In the genomic region with DNA sequence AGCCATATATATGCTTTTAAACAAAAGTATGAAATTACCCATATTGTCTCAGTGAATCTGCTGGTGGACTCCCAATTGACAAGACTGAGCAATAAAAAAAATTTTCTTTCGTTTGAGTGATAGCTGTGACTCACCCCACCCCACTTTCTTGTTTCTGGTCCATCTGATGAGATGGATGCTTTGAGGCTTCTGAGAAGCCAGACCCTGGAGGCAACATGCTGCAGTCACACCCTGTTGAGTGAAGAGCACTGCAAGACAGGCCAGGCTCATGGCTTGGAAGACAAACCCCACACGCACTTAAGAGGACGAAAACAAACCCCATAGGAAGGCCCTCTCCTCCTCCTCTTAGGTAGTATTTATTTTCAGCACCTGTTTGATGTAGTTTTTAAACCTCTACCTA, we compare ENCODE assay signal across 27 cellular contexts.
"Had no signal": no experiment of that assay in that cellular context is flagged by ENCODE, and none has a peak within 500 bp of the region (broad histone marks: within the 10 kb centered on the region; RNA-seq: fewer than 3 reads in every experiment).

No MANE protein-coding gene starts in this region.

- H3K27me3 Mint-ChIP-seq: activated naive CD4-positive, alpha-beta T cell treated with anti-CD3 and anti-CD28 coated beads, Interleukin-2, amount 50 U/mL, for 24 hours had no signal

- DNase-seq: activated CD4-positive, alpha-beta T cell treated with anti-CD3 and anti-CD28 coated beads for 4 hours; activated CD8-positive, alpha-beta memory T cell treated with anti-CD3 and anti-CD28 coated beads, Interleukin-2, amount 50 U/mL, for 48 hours; activated CD8-positive, alpha-beta T cell treated with anti-CD3 and anti-CD28 coated beads, Interleukin-2, amount 10 ng/mL, durations not matched to agents 7 days and 5 days; activated T-cell treated with anti-CD3 and anti-CD28 coated beads, Interleukin-2, amount 50 U/mL, for 1 hour; body of pancreas; central memory CD4-positive, alpha-beta T cell; Karpas-422; MM.1S; NCI-H1105 treated with DMSO at 0.1 percent for 48 hours; NCI-H1436 treated with DMSO at 0.1 percent for 48 hours; NCI-H187; NCI-H2081; NCI-H2171; NCI-H2227 treated with DMSO at 0.1 percent for 48 hours; NCI-H446 treated with DMSO at 0.1 percent for 48 hours; NCI-H526; NCI-H774; NK-92 treated with Interleukin-12 subunit alpha and Interleukin-12 subunit beta, amount 100 ng/mL, for 24 hours; Peyer's patch; Right ventricle myocardium superior; SJCRH30; SK-N-SH had no signal

- H3K4me2 ChIP-seq: SK-N-SH had no signal

- H3K4me3 Mint-ChIP-seq: activated CD8-positive, alpha-beta T cell treated with anti-CD3 and anti-CD28 coated beads, Interleukin-2, amount 10 ng/mL, durations not matched to agents 7 days and 5 days; activated naive CD4-positive, alpha-beta T cell treated with anti-CD3 and anti-CD28 coated beads, Interleukin-2, amount 50 U/mL, for 24 hours had no signal

- FAIRE-seq: bronchial epithelial cell had no signal

- H3K9ac ChIP-seq: SK-N-SH had no signal

- H3K4me1 ChIP-seq: ascending aorta, body of pancreas, Peyer's patch, SJCRH30 had no signal

- H3K9me3 ChIP-seq: ascending aorta, body of pancreas, Peyer's patch, SJCRH30, SK-N-SH had no signal

- H3K27ac Mint-ChIP-seq: activated CD8-positive, alpha-beta T cell treated with anti-CD3 and anti-CD28 coated beads, Interleukin-2, amount 10 ng/mL, durations not matched to agents 7 days and 5 days; activated naive CD4-positive, alpha-beta T cell treated with anti-CD3 and anti-CD28 coated beads, Interleukin-2, amount 50 U/mL, for 24 hours had no signal

- ATAC-seq: activated CD8-positive, alpha-beta T cell treated with anti-CD3 and anti-CD28 coated beads, Interleukin-2, amount 10 ng/mL, durations not matched to agents 7 days and 5 days; body of pancreas had no signal

- H3K27me3 ChIP-seq: ascending aorta, body of pancreas, Peyer's patch, SJCRH30 had no signal

- H3K36me3 ChIP-seq: ascending aorta, Peyer's patch, SJCRH30 had no signal

- H3K36me3 Mint-ChIP-seq: activated naive CD4-positive, alpha-beta T cell treated with anti-CD3 and anti-CD28 coated beads, Interleukin-2, amount 50 U/mL, for 24 hours had no signal

- H3K27ac ChIP-seq: ascending aorta, body of pancreas, Peyer's patch, RWPE1, SJCRH30, VCaP had no signal

- H3K4me1 Mint-ChIP-seq: activated naive CD4-positive, alpha-beta T cell treated with anti-CD3 and anti-CD28 coated beads, Interleukin-2, amount 50 U/mL, for 24 hours had no signal

- H3K9me3 Mint-ChIP-seq: activated naive CD4-positive, alpha-beta T cell treated with anti-CD3 and anti-CD28 coated beads, Interleukin-2, amount 50 U/mL, for 24 hours had no signal

- H3K4me3 ChIP-seq: ascending aorta, body of pancreas, Peyer's patch, SJCRH30 had no signal
